ENCODE assay signal across 10 cellular contexts in genomic region chr1:98054367-98054701, GRCh38.
DNase-seq lines count a peak whose midpoint lies in the region; ATAC-seq and TF ChIP-seq lines count a peak whose summit lies in the region.
"Had no signal": no experiment of that assay in that cellular context is flagged by ENCODE, and none has a peak within 500 bp of the region (broad histone marks: within the 10 kb centered on the region; RNA-seq: fewer than 3 reads in every experiment).

No MANE protein-coding gene starts in this region.

- peak overlapping the region; percentile 77; the same call in 1 of the 2 replicates for H3K4me2 ChIP-seq in MM.1S (ENCODE audit: low read depth, low read length)

- no peaks in the 10 kb centered on the region for H4K20me1 ChIP-seq in MM.1S (ENCODE audit: insufficient read depth, low read length)

- H3K36me3 ChIP-seq in MM.1S (replicated peaks; ENCODE audit: insufficient read depth, low read length) (no peaks in the 10 kb centered on the region), neuron (ENCODE audit: insufficient read depth, low read length) (no peaks in the 10 kb centered on the region), body of pancreas (replicated peaks in 1 of 2; ENCODE audit: insufficient read depth in 1 of 2, low read depth in 2 of 2) (no peaks in the 10 kb centered on the region)
- no peaks in the 10 kb centered on the region for H3K36me3 ChIP-seq in effector memory CD4-positive, alpha-beta T cell (ENCODE audit: control insufficient read depth, insufficient read depth, low read length)
- H3K36me3 ChIP-seq: HAP-1 had no signal

- H3K4me3 Mint-ChIP-seq in CD14-positive monocyte = peak overlapping the region; percentile 85 to 97

- no peak overlapping the region for H3K27ac Mint-ChIP-seq in CD14-positive monocyte

- no peak overlapping the region for H3K9ac ChIP-seq in MM.1S (ENCODE audit: low read length)

- no peak for ATAC-seq in HG02798 (IDR thresholded peaks at IDR 0.05; ENCODE audit: poor library complexity, unreplicated experiment)
- ATAC-seq in body of pancreas = no peak
- ATAC-seq in GM19467 (IDR thresholded peaks at IDR 0.05; ENCODE audit: unreplicated experiment) = no peak

- TF ChIP-seq CTCF in CD14-positive monocyte (IDR thresholded peaks at IDR 0.05) (peak; percentile 57), MM.1S (IDR thresholded peaks at IDR 0.05; ENCODE audit: low read length) (no peak), body of pancreas (IDR thresholded peaks at IDR 0.05) (no peak)

- intact Hi-C loops in CD14-positive monocyte (cut with micrococcal nuclease) (loop anchor here in 1 of 2 donors (5.0 kb wide), 1 partner anchor 1087 kb away; no protein-coding TSS in a partner anchor), body of pancreas (cut with DNase I) (loop anchor here (10.0 kb wide), 1 partner anchor 1090 kb away; no protein-coding TSS in a partner anchor)

- H3K9me2 ChIP-seq in MM.1S (replicated peaks; ENCODE audit: insufficient read depth, low read length) = no peaks in the 10 kb centered on the region

- DNase-seq in CD14-positive monocyte (ENCODE audit: low spot score) (no peak), MM.1S (no peak), SHP77 treated with DMSO at 0.1 percent for 48 hours (lab: John Stamatoyannopoulos, UW) (no peak), body of pancreas (no peak)
- no peak for DNase-seq in effector memory CD4-positive, alpha-beta T cell

- H3K27me3 Mint-ChIP-seq in CD14-positive monocyte (ENCODE audit: low read depth in 3 of 3) = peaks cover 45 to 60% (median 48%) of the 10 kb centered on the region in 3 donors

- H3K27me3 ChIP-seq in MM.1S (replicated peaks; ENCODE audit: insufficient read depth, low read length) (no peaks in the 10 kb centered on the region), neuron (ENCODE audit: insufficient read depth, low read length) (no peaks in the 10 kb centered on the region), body of pancreas (peaks cover 0 to 21% of the 10 kb centered on the region in 2 donors)
- H3K27me3 ChIP-seq in effector memory CD4-positive, alpha-beta T cell (replicated peaks; ENCODE audit: control insufficient read depth, insufficient read depth, low read length, poor library complexity, severe bottlenecking) = peaks cover 34% of the 10 kb centered on the region

- peaks cover 32% of the 10 kb centered on the region for H3K4me1 Mint-ChIP-seq in CD14-positive monocyte

- no peaks in the 10 kb centered on the region for H3K79me2 ChIP-seq in MM.1S (ENCODE audit: low read length)

- H3K36me3 Mint-ChIP-seq in CD14-positive monocyte = peaks cover 3 to 6% of the 10 kb centered on the region in 2 donors

- 0 out of 2 replicates have a peak overlapping the region, but pooled peaks have one; percentile 56 for H3K4me3 ChIP-seq in MM.1S (ENCODE audit: low read length)
- H3K4me3 ChIP-seq in effector memory CD4-positive, alpha-beta T cell (ENCODE audit: insufficient read depth, low read depth, low read length, poor library complexity, severe bottlenecking) = peak overlapping the region; percentile 50
- peak overlapping the region; percentile 31 for H3K4me3 ChIP-seq in neuron (ENCODE audit: low read length)
- H3K4me3 ChIP-seq in body of pancreas = no peak overlapping the region
- H3K4me3 ChIP-seq: SK-N-MC had no signal

- 19 to 20% methylated on average over 11 of the region's 11 CpGs for WGBS in body of pancreas, 2 donors

- H3K9me3 ChIP-seq in MM.1S (replicated peaks; ENCODE audit: insufficient read depth, low read length) (no peaks in the 10 kb centered on the region), neuron (ENCODE audit: low read length) (no peaks in the 10 kb centered on the region), body of pancreas (no peaks in the 10 kb centered on the region)
- H3K9me3 ChIP-seq in effector memory CD4-positive, alpha-beta T cell (ENCODE audit: control insufficient read depth, low read length) = no peaks in the 10 kb centered on the region
- H3K9me3 ChIP-seq: HAP-1 had no signal

- H2AFZ ChIP-seq in MM.1S (ENCODE audit: low read length) = no peak overlapping the region
- no peak overlapping the region for H2AFZ ChIP-seq in neuron (ENCODE audit: low read depth, low read length)

- H3F3A ChIP-seq in MM.1S (ENCODE audit: insufficient read depth, low read length) = no peaks in the 10 kb centered on the region

- H3K27ac ChIP-seq in MM.1S (ENCODE audit: low read length) = no peak overlapping the region
- no peak overlapping the region for H3K27ac ChIP-seq in effector memory CD4-positive, alpha-beta T cell (ENCODE audit: insufficient read depth, low read length, poor library complexity, severe bottlenecking)
- H3K27ac ChIP-seq in body of pancreas = no peak overlapping the region
- H3K27ac ChIP-seq: SK-N-MC had no signal

- TF ChIP-seq POLR2A in body of pancreas (IDR thresholded peaks at IDR 0.05) = no peak

- H3K9me3 Mint-ChIP-seq in CD14-positive monocyte = peaks cover 0 to 8% (median 3%) of the 10 kb centered on the region in 7 donors

- H3K4me1 ChIP-seq in MM.1S (ENCODE audit: low read length) = no peaks in the 10 kb centered on the region
- H3K4me1 ChIP-seq in effector memory CD4-positive, alpha-beta T cell (ENCODE audit: control insufficient read depth, insufficient read depth, low read length, poor library complexity, severe bottlenecking) = peaks cover 10% of the 10 kb centered on the region
- H3K4me1 ChIP-seq in neuron (ENCODE audit: insufficient read depth, low read length) = no peaks in the 10 kb centered on the region
- peaks cover 13% of the 10 kb centered on the region for H3K4me1 ChIP-seq in body of pancreas

Comparison
In these comparisons a context has a peak if more than half of its experiments do, and no peak if none do; other contexts are left out.
1. H3K4me3 ChIP-seq: peak in MM.1S (single experiment), effector memory CD4-positive, alpha-beta T cell (single experiment) and neuron (single experiment); none in body of pancreas (0 of 2).